Comparison of ENCODE assay signal across 1 cellular context in the genomic region with DNA sequence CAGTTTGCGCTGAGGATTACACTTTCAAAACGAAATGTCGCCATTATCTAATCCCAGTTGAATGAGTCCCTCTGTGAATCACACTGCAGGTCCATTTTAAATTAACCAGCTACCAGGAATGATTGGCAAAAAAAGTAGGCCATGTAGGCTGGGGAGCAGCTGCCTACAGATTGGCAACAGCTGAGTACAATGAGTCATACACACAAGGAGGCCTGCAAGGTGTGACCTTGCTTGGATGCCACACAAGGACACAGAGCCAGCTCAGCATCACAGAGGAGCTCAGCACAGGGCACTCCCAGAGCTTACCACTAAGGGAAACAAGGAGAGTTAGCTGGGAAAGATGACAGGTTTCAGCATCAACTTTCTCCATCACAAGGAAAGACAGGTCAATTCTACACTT.
TF ChIP-seq lines count a peak whose summit lies in the region.

No MANE protein-coding gene starts in this region.

TF ChIP-seq in GM23338, 12 proteins besides CTCF, POLR2A, EP300 and RAD21 (continued from another document):
- no peak for TF ChIP-seq ZNF462 (CRISPR knock-in tag; IDR thresholded peaks at IDR 0.05)
- no peak for TF ChIP-seq EZH2phosphoT487 (IDR thresholded peaks at IDR 0.05; ENCODE audit: unreplicated experiment)
- TF ChIP-seq ETS1 (IDR thresholded peaks at IDR 0.05) = no peak
- no peak for TF ChIP-seq ZNF114 (CRISPR knock-in tag; IDR thresholded peaks at IDR 0.05)
- TF ChIP-seq CREB1 (CRISPR knock-in tag; IDR thresholded peaks at IDR 0.05; ENCODE audit: low read depth) = no peak
- TF ChIP-seq NANOG (IDR thresholded peaks at IDR 0.05; ENCODE audit: borderline replicate concordance) = no peak
- TF ChIP-seq POLR2AphosphoS5 (IDR thresholded peaks at IDR 0.05; ENCODE audit: low read depth) = no peak
- no peak for TF ChIP-seq EZH2 (IDR thresholded peaks at IDR 0.05; ENCODE audit: low read depth, unreplicated experiment)
- no peak for TF ChIP-seq JUNB (IDR thresholded peaks at IDR 0.05; ENCODE audit: unreplicated experiment)
- no peak for TF ChIP-seq ZNF331 (CRISPR knock-in tag; IDR thresholded peaks at IDR 0.05; ENCODE audit: low read depth)
